19 cellular contexts compared by ENCODE assay signal in genomic region chr22:46391486-46392136, GRCh38.
"Had no signal": no experiment of that assay in that cellular context is flagged by ENCODE, and none has a peak within 500 bp of the region (broad histone marks: within the 10 kb centered on the region; RNA-seq: fewer than 3 reads in every experiment).

No MANE protein-coding gene starts in this region.

- H3K27me3 ChIP-seq: ascending aorta, testis had no signal

- H3K4me2 ChIP-seq: smooth muscle cell had no signal

- H3K27ac Mint-ChIP-seq: activated naive CD4-positive, alpha-beta T cell treated with anti-CD3 and anti-CD28 coated beads, Interleukin-2, amount 50 U/mL, for 24 hours; activated T-cell treated with anti-CD3 and anti-CD28 coated beads, Interleukin-2, amount 50 U/mL, for 72 hours; stimulated activated effector memory CD8-positive, alpha-beta T cell treated with anti-CD3 and anti-CD28 coated beads, Interleukin-12 subunit alpha, Interleukin-12 subunit beta, amount 100 ng/mL, for 72 hours; T-helper 1 cell treated with Interleukin-12 subunit alpha and Interleukin-12 subunit beta and Interleukin-4 antibody, amounts not matched to agents 30 μg/mL and 1 μg/mL, for 36 hours had no signal

- H3K36me3 Mint-ChIP-seq: activated naive CD4-positive, alpha-beta T cell treated with anti-CD3 and anti-CD28 coated beads, Interleukin-2, amount 50 U/mL, for 24 hours; mesothelial cell of epicardium; stimulated activated effector memory CD8-positive, alpha-beta T cell treated with anti-CD3 and anti-CD28 coated beads, Interleukin-12 subunit alpha, Interleukin-12 subunit beta, amount 100 ng/mL, for 72 hours had no signal

- H3K4me1 ChIP-seq: ascending aorta, psoas muscle, testis had no signal

- H3K9me3 ChIP-seq: ascending aorta, psoas muscle, testis had no signal

- H3K9me3 Mint-ChIP-seq: activated naive CD4-positive, alpha-beta T cell treated with anti-CD3 and anti-CD28 coated beads, Interleukin-2, amount 50 U/mL, for 24 hours; activated T-cell treated with anti-CD3 and anti-CD28 coated beads, Interleukin-2, amount 50 U/mL, for 72 hours; mesothelial cell of epicardium; stimulated activated effector memory CD8-positive, alpha-beta T cell treated with anti-CD3 and anti-CD28 coated beads, Interleukin-12 subunit alpha, Interleukin-12 subunit beta, amount 100 ng/mL, for 72 hours; T-helper 1 cell treated with Interleukin-12 subunit alpha and Interleukin-12 subunit beta and Interleukin-4 antibody, amounts not matched to agents 30 μg/mL and 1 μg/mL, for 36 hours had no signal

- H3K36me3 ChIP-seq: ascending aorta had no signal

- H3K4me3 Mint-ChIP-seq: activated naive CD4-positive, alpha-beta T cell treated with anti-CD3 and anti-CD28 coated beads, Interleukin-2, amount 50 U/mL, for 24 hours; activated T-cell treated with anti-CD3 and anti-CD28 coated beads, Interleukin-2, amount 50 U/mL, for 72 hours; stimulated activated effector memory CD8-positive, alpha-beta T cell treated with anti-CD3 and anti-CD28 coated beads, Interleukin-12 subunit alpha, Interleukin-12 subunit beta, amount 100 ng/mL, for 72 hours; T-helper 1 cell treated with Interleukin-12 subunit alpha and Interleukin-12 subunit beta and Interleukin-4 antibody, amounts not matched to agents 30 μg/mL and 1 μg/mL, for 36 hours had no signal

- H3K27me3 Mint-ChIP-seq: activated naive CD4-positive, alpha-beta T cell treated with anti-CD3 and anti-CD28 coated beads, Interleukin-2, amount 50 U/mL, for 24 hours had no signal

- H3K4me3 ChIP-seq: ascending aorta, smooth muscle cell, testis had no signal

- ATAC-seq: activated T-cell treated with anti-CD3 and anti-CD28 coated beads, Interleukin-2, amount 50 U/mL, for 72 hours; stimulated activated effector memory CD8-positive, alpha-beta T cell treated with anti-CD3 and anti-CD28 coated beads, Interleukin-12 subunit alpha, Interleukin-12 subunit beta, amount 100 ng/mL, for 72 hours had no signal

- DNase-seq: activated CD4-positive, alpha-beta T cell treated with anti-CD3 and anti-CD28 coated beads, Interleukin-2, amount 50 U/mL, for 1 hour; activated CD4-positive, CD25-positive, alpha-beta regulatory T cell treated with anti-CD3 and anti-CD28 coated beads, Interleukin-2, amount 50 U/mL, for 72 hours; activated CD8-positive, alpha-beta memory T cell treated with anti-CD3 and anti-CD28 coated beads for 24 hours; activated CD8-positive, alpha-beta memory T cell treated with anti-CD3 and anti-CD28 coated beads, Interleukin-2, amount 50 U/mL, for 48 hours; activated gamma-delta T cell; activated T-cell treated with anti-CD3 and anti-CD28 coated beads, Interleukin-2, amount 50 U/mL, for 72 hours; effector CD4-positive, alpha-beta T cell; foreskin melanocyte; glutamatergic neuron; hippocampal formation; stimulated activated CD4-positive, alpha-beta T cell treated with anti-CD3 and anti-CD28 coated beads, Interleukin-4, amount 100 ng/mL, for 1 hour; testis had no signal

- H3K27ac ChIP-seq: ascending aorta, testis had no signal
